1 cellular context compared by ENCODE assay signal in the genomic region with DNA sequence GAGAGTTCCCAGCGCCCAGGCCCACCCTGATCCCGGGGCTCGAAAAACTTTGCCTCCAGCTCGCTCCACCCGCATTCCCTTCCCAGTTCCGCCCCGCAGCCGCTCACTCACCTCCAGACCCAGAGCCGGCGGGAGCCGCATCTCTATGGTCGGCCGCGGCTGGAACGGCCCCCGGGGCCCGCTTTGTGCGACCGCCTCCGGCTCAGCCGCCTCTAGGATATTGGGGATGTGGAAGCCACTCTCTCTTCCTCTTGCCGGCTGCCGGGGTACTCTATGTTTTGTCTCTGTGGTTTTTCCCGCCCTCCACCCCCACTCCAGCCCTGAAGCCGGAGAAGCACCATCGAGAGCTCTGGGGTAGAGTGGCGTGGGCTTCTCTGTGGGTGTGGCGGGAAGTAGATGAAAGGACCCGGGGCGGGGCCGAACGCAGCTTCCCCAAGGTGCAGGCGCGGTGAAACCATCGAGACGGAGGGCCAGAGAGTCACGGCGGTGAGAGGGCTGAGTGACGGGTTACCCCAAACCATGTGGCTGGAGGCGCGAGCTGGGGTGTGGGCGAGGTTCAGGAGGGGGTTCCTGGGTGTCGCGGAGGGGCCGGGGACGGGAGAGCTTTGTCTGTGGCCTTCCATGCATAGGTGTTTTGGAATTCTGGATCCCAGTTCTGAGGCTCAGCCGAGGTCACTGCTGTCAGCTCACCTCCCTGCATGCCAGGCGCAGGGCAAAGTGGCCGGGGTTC.
A peak's percentile ranks its signal among the peaks of the same experiment; 100 is the strongest.
TF ChIP-seq lines count a peak whose summit lies in the region.

BCS1L (plus strand) TSS at position 426 of the 730 bp plus-strand sequence. CDS start 1,305 bp downstream, outside the sequence.
ZNF142 (minus strand) TSS at position 366 of the 730 bp plus-strand sequence. CDS start 3,194 bp downstream, outside the sequence.

TF ChIP-seq in HepG2, 621 proteins besides CTCF, POLR2A, EP300 and RAD21 (continued from another document and continues in another):
- TF ChIP-seq PHB2 (IDR thresholded peaks at IDR 0.05; ENCODE audit: partially characterized antibody): no peak
- peak; percentile 91 for TF ChIP-seq ELF1 (CRISPR knock-in tag; IDR thresholded peaks at IDR 0.05)
- TF ChIP-seq ZNF496 (CRISPR knock-in tag; IDR thresholded peaks at IDR 0.05; ENCODE audit: insufficient replicate concordance): no peak
- TF ChIP-seq ZNF20 (CRISPR knock-in tag; IDR thresholded peaks at IDR 0.05): 0 out of 2 replicates have a peak, but pooled peaks have one; percentile 50
- TF ChIP-seq ZNF574 (CRISPR knock-in tag; IDR thresholded peaks at IDR 0.05): peak; percentile 99
- TF ChIP-seq, protein P1, sequence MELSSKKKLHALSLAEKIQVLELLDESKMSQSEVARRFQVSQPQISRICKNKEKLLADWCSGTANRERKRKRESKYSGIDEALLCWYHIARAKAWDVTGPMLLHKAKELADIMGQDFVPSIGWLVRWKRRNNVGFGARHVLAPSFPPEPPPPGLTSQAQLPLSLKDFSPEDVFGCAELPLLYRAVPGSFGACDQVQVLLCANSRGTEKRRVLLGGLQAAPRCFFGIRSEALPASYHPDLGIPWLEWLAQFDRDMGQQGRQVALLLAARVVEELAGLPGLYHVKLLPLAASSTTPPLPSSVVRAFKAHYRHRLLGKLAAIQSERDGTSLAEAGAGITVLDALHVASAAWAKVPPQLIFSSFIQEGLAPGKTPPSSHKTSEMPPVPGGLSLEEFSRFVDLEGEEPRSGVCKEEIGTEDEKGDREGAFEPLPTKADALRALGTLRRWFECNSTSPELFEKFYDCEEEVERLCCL (CRISPR knock-in tag; IDR thresholded peaks at IDR 0.05; ENCODE audit: borderline replicate concordance): no peak
- TF ChIP-seq PHF8 (CRISPR knock-in tag; IDR thresholded peaks at IDR 0.05): peak; percentile 89
- TF ChIP-seq ZNF30 (CRISPR knock-in tag; IDR thresholded peaks at IDR 0.05): peak; percentile 34
- no peak for TF ChIP-seq ATF7 (IDR thresholded peaks at IDR 0.05)
- no peak; the same call in 1 of the 2 replicates for TF ChIP-seq ATF7 (CRISPR knock-in tag; IDR thresholded peaks at IDR 0.05)
- TF ChIP-seq MIER3 (CRISPR knock-in tag; IDR thresholded peaks at IDR 0.05; ENCODE audit: borderline replicate concordance): peak; percentile 54; the same call in 1 of the 2 replicates
- peak; percentile 67 for TF ChIP-seq ATF7-NPFF (CRISPR knock-in tag; IDR thresholded peaks at IDR 0.05; ENCODE audit: low read depth)
- no peak; the same call in 1 of the 2 replicates for TF ChIP-seq TP53 (CRISPR knock-in tag; conservative IDR thresholded peaks at IDR 0.05)
- peak; percentile 91 for TF ChIP-seq TFDP2 (CRISPR knock-in tag; IDR thresholded peaks at IDR 0.05)
- peak; percentile 43 for TF ChIP-seq IKZF4 (CRISPR knock-in tag; IDR thresholded peaks at IDR 0.05; ENCODE audit: borderline replicate concordance, low read depth, not compliant biosample characterization)
- TF ChIP-seq SIN3A (IDR thresholded peaks at IDR 0.05; ENCODE audit: borderline replicate concordance, low read depth, low read length): peak; percentile 82
- TF ChIP-seq, protein P2, sequence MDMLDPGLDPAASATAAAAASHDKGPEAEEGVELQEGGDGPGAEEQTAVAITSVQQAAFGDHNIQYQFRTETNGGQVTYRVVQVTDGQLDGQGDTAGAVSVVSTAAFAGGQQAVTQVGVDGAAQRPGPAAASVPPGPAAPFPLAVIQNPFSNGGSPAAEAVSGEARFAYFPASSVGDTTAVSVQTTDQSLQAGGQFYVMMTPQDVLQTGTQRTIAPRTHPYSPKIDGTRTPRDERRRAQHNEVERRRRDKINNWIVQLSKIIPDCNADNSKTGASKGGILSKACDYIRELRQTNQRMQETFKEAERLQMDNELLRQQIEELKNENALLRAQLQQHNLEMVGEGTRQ (IDR thresholded peaks at IDR 0.05; ENCODE audit: low read depth, low read length): no peak
- TF ChIP-seq, protein P2 (CRISPR knock-in tag; IDR thresholded peaks at IDR 0.05; ENCODE audit: borderline replicate concordance): no peak
- TF ChIP-seq ZNF678 (CRISPR knock-in tag; IDR thresholded peaks at IDR 0.05): no peak
- peak; percentile 80; the same call in 1 of the 2 replicates for TF ChIP-seq ZZZ3 (CRISPR knock-in tag; IDR thresholded peaks at IDR 0.05; ENCODE audit: borderline replicate concordance)
- TF ChIP-seq DZIP1 (CRISPR knock-in tag; IDR thresholded peaks at IDR 0.05): no peak
- TF ChIP-seq HNRNPUL1 (IDR thresholded peaks at IDR 0.05; ENCODE audit: low read depth, low read length): no peak
- TF ChIP-seq TARDBP (CRISPR knock-in tag; IDR thresholded peaks at IDR 0.05): peak; percentile 93
- no peak for TF ChIP-seq ZNF550 (CRISPR knock-in tag; IDR thresholded peaks at IDR 0.05; ENCODE audit: borderline replicate concordance)
- TF ChIP-seq SMYD3 (CRISPR knock-in tag; IDR thresholded peaks at IDR 0.05): no peak; the same call in 1 of the 2 replicates
- no peak for TF ChIP-seq EED (CRISPR knock-in tag; IDR thresholded peaks at IDR 0.05)
- peak; percentile 73; the same call in 1 of the 2 replicates for TF ChIP-seq CBX5 (CRISPR knock-in tag; IDR thresholded peaks at IDR 0.05; ENCODE audit: borderline replicate concordance)
- no peak for TF ChIP-seq TBL1XR1 (IDR thresholded peaks at IDR 0.05; ENCODE audit: borderline replicate concordance, low read length, partially characterized antibody)
- TF ChIP-seq ZNF747 (CRISPR knock-in tag; IDR thresholded peaks at IDR 0.05; ENCODE audit: borderline replicate concordance): no peak; the same call in 1 of the 2 replicates
- 0 out of 2 replicates have a peak, but pooled peaks have one; percentile 24 for TF ChIP-seq SIX1 (CRISPR knock-in tag; IDR thresholded peaks at IDR 0.05; ENCODE audit: borderline replicate concordance)
- TF ChIP-seq ZNF792 (CRISPR knock-in tag; IDR thresholded peaks at IDR 0.05): peak; percentile 66; the same call in 1 of the 2 replicates
- 0 out of 2 replicates have a peak, but pooled peaks have one; percentile 29 for TF ChIP-seq KLF9 (CRISPR knock-in tag; IDR thresholded peaks at IDR 0.05; ENCODE audit: low read depth)
- no peak for TF ChIP-seq ZNF879 (CRISPR knock-in tag; IDR thresholded peaks at IDR 0.05)
- peak; percentile 89; the same call in 1 of the 2 replicates for TF ChIP-seq ZNF576 (CRISPR knock-in tag; IDR thresholded peaks at IDR 0.05)
- peak; percentile 89 for TF ChIP-seq ZNF563 (CRISPR knock-in tag; IDR thresholded peaks at IDR 0.05)
- peak; percentile 96 for TF ChIP-seq PHF20 (CRISPR knock-in tag; IDR thresholded peaks at IDR 0.05)
- peak; percentile 82 for TF ChIP-seq DR1 (CRISPR knock-in tag; IDR thresholded peaks at IDR 0.05)
- TF ChIP-seq SOX13 (IDR thresholded peaks at IDR 0.05): no peak
- peak in 1 of 2 experiments; percentile 19; a peak in 1 of 4 replicates for TF ChIP-seq SOX13 (CRISPR knock-in tag; conservative IDR thresholded peaks at IDR 0.05 in 1 of 2, IDR thresholded peaks at IDR 0.05 in 1 of 2)
- TF ChIP-seq ZNF790 (CRISPR knock-in tag; IDR thresholded peaks at IDR 0.05; ENCODE audit: borderline replicate concordance): no peak
- TF ChIP-seq, protein P3, sequence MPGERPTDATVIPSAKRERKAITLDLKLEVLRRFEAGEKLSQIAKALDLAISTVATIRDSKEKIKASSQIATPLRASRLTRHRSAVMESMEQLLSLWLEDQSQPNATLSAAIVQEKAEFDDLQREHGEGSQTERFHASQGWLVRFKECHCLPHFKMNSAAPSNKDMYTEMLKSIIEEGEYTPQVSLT (CRISPR knock-in tag; IDR thresholded peaks at IDR 0.05; ENCODE audit: borderline replicate concordance, low read depth): no peak
- TF ChIP-seq, protein P4, sequence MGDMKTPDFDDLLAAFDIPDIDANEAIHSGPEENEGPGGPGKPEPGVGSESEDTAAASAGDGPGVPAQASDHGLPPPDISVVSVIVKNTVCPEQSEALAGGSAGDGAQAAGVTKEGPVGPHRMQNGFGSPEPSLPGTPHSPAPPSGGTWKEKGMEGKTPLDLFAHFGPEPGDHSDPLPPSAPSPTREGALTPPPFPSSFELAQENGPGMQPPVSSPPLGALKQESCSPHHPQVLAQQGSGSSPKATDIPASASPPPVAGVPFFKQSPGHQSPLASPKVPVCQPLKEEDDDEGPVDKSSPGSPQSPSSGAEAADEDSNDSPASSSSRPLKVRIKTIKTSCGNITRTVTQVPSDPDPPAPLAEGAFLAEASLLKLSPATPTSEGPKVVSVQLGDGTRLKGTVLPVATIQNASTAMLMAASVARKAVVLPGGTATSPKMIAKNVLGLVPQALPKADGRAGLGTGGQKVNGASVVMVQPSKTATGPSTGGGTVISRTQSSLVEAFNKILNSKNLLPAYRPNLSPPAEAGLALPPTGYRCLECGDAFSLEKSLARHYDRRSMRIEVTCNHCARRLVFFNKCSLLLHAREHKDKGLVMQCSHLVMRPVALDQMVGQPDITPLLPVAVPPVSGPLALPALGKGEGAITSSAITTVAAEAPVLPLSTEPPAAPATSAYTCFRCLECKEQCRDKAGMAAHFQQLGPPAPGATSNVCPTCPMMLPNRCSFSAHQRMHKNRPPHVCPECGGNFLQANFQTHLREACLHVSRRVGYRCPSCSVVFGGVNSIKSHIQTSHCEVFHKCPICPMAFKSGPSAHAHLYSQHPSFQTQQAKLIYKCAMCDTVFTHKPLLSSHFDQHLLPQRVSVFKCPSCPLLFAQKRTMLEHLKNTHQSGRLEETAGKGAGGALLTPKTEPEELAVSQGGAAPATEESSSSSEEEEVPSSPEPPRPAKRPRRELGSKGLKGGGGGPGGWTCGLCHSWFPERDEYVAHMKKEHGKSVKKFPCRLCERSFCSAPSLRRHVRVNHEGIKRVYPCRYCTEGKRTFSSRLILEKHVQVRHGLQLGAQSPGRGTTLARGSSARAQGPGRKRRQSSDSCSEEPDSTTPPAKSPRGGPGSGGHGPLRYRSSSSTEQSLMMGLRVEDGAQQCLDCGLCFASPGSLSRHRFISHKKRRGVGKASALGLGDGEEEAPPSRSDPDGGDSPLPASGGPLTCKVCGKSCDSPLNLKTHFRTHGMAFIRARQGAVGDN (CRISPR knock-in tag; IDR thresholded peaks at IDR 0.05): peak; percentile 88
- no peak for TF ChIP-seq ZNF75D (CRISPR knock-in tag; IDR thresholded peaks at IDR 0.05; ENCODE audit: borderline replicate concordance)
- TF ChIP-seq RARG (CRISPR knock-in tag; IDR thresholded peaks at IDR 0.05; ENCODE audit: low read depth): no peak
- no peak for TF ChIP-seq FOXP1 (IDR thresholded peaks at IDR 0.05)
- peak; percentile 16 for TF ChIP-seq FOXP1 (CRISPR knock-in tag; IDR thresholded peaks at IDR 0.05)
- TF ChIP-seq ZFP82 (CRISPR knock-in tag; IDR thresholded peaks at IDR 0.05; ENCODE audit: borderline replicate concordance): no peak
- no peak for TF ChIP-seq HDAC6 (IDR thresholded peaks at IDR 0.05; ENCODE audit: low read depth, low read length)
